ENCODE assay signal across 19 cellular contexts in genomic region chr19:19010551-19010950, GRCh38. TPM values are rescaled to one million over a fixed set of nuclear protein-coding genes. Genes with fewer than 3 reads are reported as not detected.
DNase-seq lines count a peak whose midpoint lies in the region; ATAC-seq and TF ChIP-seq lines count a peak whose summit lies in the region.
"Had no signal": no experiment of that assay in that cellular context is flagged by ENCODE, and none has a peak within 500 bp of the region (broad histone marks: within the 10 kb centered on the region; RNA-seq: fewer than 3 reads in every experiment).

No MANE protein-coding gene starts in this region.

- peaks cover 85% of the 10 kb centered on the region for H3K36me3 Mint-ChIP-seq in CD8-positive, alpha-beta T cell
- H3K36me3 Mint-ChIP-seq in activated T-helper 17 cell treated with anti-CD3 and anti-CD28 coated beads, Interleukin-2, amount 50 U/mL, for 72 hours (ENCODE audit: low read depth): peaks cover 96% of the 10 kb centered on the region
- peaks cover 5 to 57% (median 19%) of the 10 kb centered on the region in 5 donors for H3K36me3 Mint-ChIP-seq in naive thymus-derived CD4-positive, alpha-beta T cell
- peaks cover 40 to 67% of the 10 kb centered on the region in 2 donors for H3K36me3 Mint-ChIP-seq in stimulated activated naive B cell treated with anti-CD40 and anti-IgM and Interleukin-4, amounts not matched to agents 10 μg/mL and 1 μg/mL and 100 μg/mL, for 72 hours

- peaks cover 2% of the 10 kb centered on the region for H3K4me1 Mint-ChIP-seq in CD8-positive, alpha-beta T cell (ENCODE audit: low read depth)
- H3K4me1 Mint-ChIP-seq in activated T-helper 17 cell treated with anti-CD3 and anti-CD28 coated beads, Interleukin-2, amount 50 U/mL, for 72 hours: peaks cover 4% of the 10 kb centered on the region
- peaks cover 0 to 1% (median 0%) of the 10 kb centered on the region in 7 donors for H3K4me1 Mint-ChIP-seq in naive thymus-derived CD4-positive, alpha-beta T cell
- peaks cover 0 to 5% of the 10 kb centered on the region in 2 donors for H3K4me1 Mint-ChIP-seq in stimulated activated naive B cell treated with anti-CD40 and anti-IgM and Interleukin-4, amounts not matched to agents 10 μg/mL and 1 μg/mL and 100 μg/mL, for 72 hours
- H3K4me1 Mint-ChIP-seq: GM23338 had no signal

- no peak overlapping the region for H3K27ac ChIP-seq in CD8-positive, alpha-beta T cell (ENCODE audit: low read depth, low read length)
- no peak overlapping the region for H3K27ac ChIP-seq in naive thymus-derived CD4-positive, alpha-beta T cell (ENCODE audit: low read depth, low read length)
- H3K27ac ChIP-seq: 22Rv1, A549, C4-2B had no signal

- no peaks in the 10 kb centered on the region for H3K27me3 Mint-ChIP-seq in CD8-positive, alpha-beta T cell (ENCODE audit: low read depth)
- H3K27me3 Mint-ChIP-seq in activated T-helper 17 cell treated with anti-CD3 and anti-CD28 coated beads, Interleukin-2, amount 50 U/mL, for 72 hours: no peaks in the 10 kb centered on the region
- H3K27me3 Mint-ChIP-seq in naive thymus-derived CD4-positive, alpha-beta T cell: no peaks in the 10 kb centered on the region
- H3K27me3 Mint-ChIP-seq in stimulated activated naive B cell treated with anti-CD40 and anti-IgM and Interleukin-4, amounts not matched to agents 10 μg/mL and 1 μg/mL and 100 μg/mL, for 72 hours: no peaks in the 10 kb centered on the region
- H3K27me3 Mint-ChIP-seq: CD4-positive, alpha-beta T cell had no signal

- H3K27ac Mint-ChIP-seq in CD8-positive, alpha-beta T cell: peak overlapping the region; percentile 11
- peak overlapping the region; percentile 10 for H3K27ac Mint-ChIP-seq in activated T-helper 17 cell treated with anti-CD3 and anti-CD28 coated beads, Interleukin-2, amount 50 U/mL, for 72 hours
- H3K27ac Mint-ChIP-seq in naive thymus-derived CD4-positive, alpha-beta T cell: no peak overlapping the region
- no peak overlapping the region for H3K27ac Mint-ChIP-seq in stimulated activated naive B cell treated with anti-CD40 and anti-IgM and Interleukin-4, amounts not matched to agents 10 μg/mL and 1 μg/mL and 100 μg/mL, for 72 hours
- H3K27ac Mint-ChIP-seq: CD4-positive, alpha-beta T cell; GM23338 had no signal

- peaks cover 41% of the 10 kb centered on the region for H3K36me3 ChIP-seq in CD8-positive, alpha-beta T cell (ENCODE audit: insufficient read depth, low read length)
- H3K36me3 ChIP-seq in naive thymus-derived CD4-positive, alpha-beta T cell (ENCODE audit: control insufficient read depth in 2 of 3, insufficient read depth in 3 of 3, low read length in 3 of 3): peaks cover 0 to 75% (median 8%) of the 10 kb centered on the region in 3 experiments
- peaks cover 10% of the 10 kb centered on the region for H3K36me3 ChIP-seq in mucosa of descending colon (ENCODE audit: low read depth)

- intact Hi-C loops in CD8-positive, alpha-beta T cell (cut with DNase I, micrococcal nuclease): no loop called here
- intact Hi-C loops in naive thymus-derived CD4-positive, alpha-beta T cell (cut with micrococcal nuclease): no loop called here
- intact Hi-C loops in mucosa of descending colon (cut with DNase I, micrococcal nuclease): no loop called here

- H3K9me3 Mint-ChIP-seq in CD8-positive, alpha-beta T cell: no peaks in the 10 kb centered on the region
- no peaks in the 10 kb centered on the region for H3K9me3 Mint-ChIP-seq in activated T-helper 17 cell treated with anti-CD3 and anti-CD28 coated beads, Interleukin-2, amount 50 U/mL, for 72 hours
- H3K9me3 Mint-ChIP-seq in naive thymus-derived CD4-positive, alpha-beta T cell: peaks cover 0 to 2% (median 0%) of the 10 kb centered on the region in 11 donors
- no peaks in the 10 kb centered on the region for H3K9me3 Mint-ChIP-seq in stimulated activated naive B cell treated with anti-CD40 and anti-IgM and Interleukin-4, amounts not matched to agents 10 μg/mL and 1 μg/mL and 100 μg/mL, for 72 hours
- H3K9me3 Mint-ChIP-seq: CD4-positive, alpha-beta T cell; GM23338 had no signal

- H3K27me3 ChIP-seq in CD8-positive, alpha-beta T cell (ENCODE audit: insufficient read depth, low read length): no peaks in the 10 kb centered on the region
- H3K27me3 ChIP-seq in naive thymus-derived CD4-positive, alpha-beta T cell (ENCODE audit: control insufficient read depth in 2 of 2, insufficient read depth in 2 of 2, low read length in 2 of 2): no peaks in the 10 kb centered on the region

- no peak for TF ChIP-seq CTCF in CD8-positive, alpha-beta T cell (IDR thresholded peaks at IDR 0.05)
- no peak for TF ChIP-seq CTCF in mucosa of descending colon (IDR thresholded peaks at IDR 0.05)

- ATAC-seq in CD8-positive, alpha-beta T cell: peak; percentile 54
- ATAC-seq in activated T-helper 17 cell treated with anti-CD3 and anti-CD28 coated beads, Interleukin-2, amount 50 U/mL, for 72 hours (replicated peaks): no peak
- peak; percentile 42 for ATAC-seq in naive thymus-derived CD4-positive, alpha-beta T cell
- ATAC-seq in stimulated activated naive B cell treated with anti-CD40 and anti-IgM and Interleukin-4, amounts not matched to agents 10 μg/mL and 1 μg/mL and 100 μg/mL, for 72 hours (replicated peaks): no peak
- no peak for ATAC-seq in mucosa of descending colon
- ATAC-seq: A549, GM23338, HCT116 had no signal

- H3K4me3 Mint-ChIP-seq in CD8-positive, alpha-beta T cell: no peak overlapping the region
- H3K4me3 Mint-ChIP-seq in activated T-helper 17 cell treated with anti-CD3 and anti-CD28 coated beads, Interleukin-2, amount 50 U/mL, for 72 hours: no peak overlapping the region
- no peak overlapping the region for H3K4me3 Mint-ChIP-seq in naive thymus-derived CD4-positive, alpha-beta T cell
- H3K4me3 Mint-ChIP-seq in stimulated activated naive B cell treated with anti-CD40 and anti-IgM and Interleukin-4, amounts not matched to agents 10 μg/mL and 1 μg/mL and 100 μg/mL, for 72 hours: no peak overlapping the region
- H3K4me3 Mint-ChIP-seq: CD4-positive, alpha-beta T cell; GM23338 had no signal

- POLR2A ChIA-PET in CD8-positive, alpha-beta T cell (lab: Charles Lee): no interaction called here
- POLR2A ChIA-PET in naive thymus-derived CD4-positive, alpha-beta T cell (lab: Charles Lee): no interaction called here

- no peaks in the 10 kb centered on the region for H3K4me1 ChIP-seq in CD8-positive, alpha-beta T cell (ENCODE audit: insufficient read depth, low read length)
- H3K4me1 ChIP-seq in naive thymus-derived CD4-positive, alpha-beta T cell (ENCODE audit: control insufficient read depth in 2 of 2, insufficient read depth in 2 of 2, low read length in 2 of 2): no peaks in the 10 kb centered on the region
- no peaks in the 10 kb centered on the region for H3K4me1 ChIP-seq in mucosa of descending colon (ENCODE audit: low read depth)
- H3K4me1 ChIP-seq: A549 had no signal

- DNase-seq in NK-92 treated with Interleukin-12 subunit alpha and Interleukin-12 subunit beta, amount 100 ng/mL, for 24 hours (lab: John Stamatoyannopoulos, UW): peak; percentile 63
- DNase-seq in NK-92 (lab: John Stamatoyannopoulos, UW; ENCODE audit: unreplicated experiment) (no peak), mucosa of descending colon (no peak), epidermal melanocyte (ENCODE audit: insufficient read length, low spot score) (no peak)
- DNase-seq in CD8-positive, alpha-beta T cell: peak in 2 of 7 experiments; percentile 20 to 33
- DNase-seq in naive thymus-derived CD4-positive, alpha-beta T cell: no peak
- DNase-seq in stimulated activated naive B cell treated with anti-CD40 and anti-IgM and Interleukin-4, amounts not matched to agents 10 μg/mL and 1 μg/mL and 100 μg/mL, for 72 hours: no peak
- DNase-seq: AML-193; Calu3; CD4-positive, alpha-beta T cell; DMS79 treated with DMSO at 0.1 percent for 48 hours; GF-D8; H7 had no signal

- no peak overlapping the region for H3K4me3 ChIP-seq in CD8-positive, alpha-beta T cell (ENCODE audit: low read depth, low read length)
- H3K4me3 ChIP-seq in naive thymus-derived CD4-positive, alpha-beta T cell (ENCODE audit: low read length): no peak overlapping the region
- no peak overlapping the region for H3K4me3 ChIP-seq in mucosa of descending colon
- H3K4me3 ChIP-seq: A549, GM23338 had no signal

- H3K9me3 ChIP-seq in CD8-positive, alpha-beta T cell (ENCODE audit: low read length): no peaks in the 10 kb centered on the region
- H3K9me3 ChIP-seq in naive thymus-derived CD4-positive, alpha-beta T cell (ENCODE audit: control insufficient read depth in 2 of 3, low read length in 3 of 3): no peaks in the 10 kb centered on the region
- H3K9me3 ChIP-seq in mucosa of descending colon: no peaks in the 10 kb centered on the region
- H3K9me3 ChIP-seq: A549 had no signal

- CTCF ChIA-PET in CD8-positive, alpha-beta T cell (lab: Charles Lee): no interaction called here
- CTCF ChIA-PET in naive thymus-derived CD4-positive, alpha-beta T cell (lab: Charles Lee): no interaction called here

RNA-seq across cellular contexts. Expression of gene SUGP2, which starts 22.8 kb away (rescaled TPM):
- total RNA-seq in CD8-positive, alpha-beta T cell: 10 to 100 TPM; 85.4 to 90.8 TPM
- 100 to 1,000 TPM; 120 to 128 TPM for total RNA-seq in activated T-helper 17 cell treated with anti-CD3 and anti-CD28 coated beads, Interleukin-2, amount 50 U/mL, for 72 hours
- total RNA-seq in naive thymus-derived CD4-positive, alpha-beta T cell: 100 to 1,000 TPM; 116 to 145 (median 129) TPM
- polyA plus RNA-seq in naive thymus-derived CD4-positive, alpha-beta T cell: 10 to 100 TPM in 1 of 2 donors, 1 to 10 TPM in 1; 9.3 to 15.0 TPM
- total RNA-seq in mucosa of descending colon: 10 to 100 TPM; 65.4 to 93.4 (median 69.8) TPM

RNA-seq across cellular contexts. Expression of gene ARMC6, which starts 22.9 kb away (rescaled TPM):
- total RNA-seq in CD8-positive, alpha-beta T cell: 1 to 10 TPM; 4.6 to 5.3 TPM
- total RNA-seq in activated T-helper 17 cell treated with anti-CD3 and anti-CD28 coated beads, Interleukin-2, amount 50 U/mL, for 72 hours: 10 to 100 TPM; 19.6 to 44.4 TPM
- 10 to 100 TPM; 14.0 to 32.6 (median 15.0) TPM for total RNA-seq in naive thymus-derived CD4-positive, alpha-beta T cell
- polyA plus RNA-seq in naive thymus-derived CD4-positive, alpha-beta T cell: 10 to 100 TPM; 33.1 to 41.9 TPM
- total RNA-seq in mucosa of descending colon: 10 to 100 TPM; 18.4 to 20.0 (median 19.3) TPM

RNA-seq across cellular contexts. Expression of gene SLC25A42, which starts 53.2 kb away (rescaled TPM):
- total RNA-seq in CD8-positive, alpha-beta T cell: 10 to 100 TPM in 1 of 2 experiments, 1 to 10 TPM in 1; 8.3 to 10.6 TPM
- 10 to 100 TPM; 14.1 to 18.5 TPM for total RNA-seq in activated T-helper 17 cell treated with anti-CD3 and anti-CD28 coated beads, Interleukin-2, amount 50 U/mL, for 72 hours
- 10 to 100 TPM; 19.0 to 36.1 (median 21.6) TPM for total RNA-seq in naive thymus-derived CD4-positive, alpha-beta T cell
- polyA plus RNA-seq in naive thymus-derived CD4-positive, alpha-beta T cell: 10 to 100 TPM in 1 of 2 donors, 1 to 10 TPM in 1; 8.2 to 19.6 TPM
- total RNA-seq in mucosa of descending colon: 10 to 100 TPM in 1 of 3 donors, 1 to 10 TPM in 2; 9.4 to 11.7 (median 9.8) TPM

Comparison
In these comparisons a context has a peak if more than half of its experiments do, and no peak if none do; other contexts are left out.
1. ATAC-seq: peak in CD8-positive, alpha-beta T cell (single experiment) and naive thymus-derived CD4-positive, alpha-beta T cell (single experiment); none in activated T-helper 17 cell treated with anti-CD3 and anti-CD28 coated beads, Interleukin-2, amount 50 U/mL, for 72 hours (single experiment), stimulated activated naive B cell treated with anti-CD40 and anti-IgM and Interleukin-4, amounts not matched to agents 10 μg/mL and 1 μg/mL and 100 μg/mL, for 72 hours (0 of 2) and mucosa of descending colon (single experiment).
2. H3K27ac Mint-ChIP-seq: peak in CD8-positive, alpha-beta T cell (single experiment) and activated T-helper 17 cell treated with anti-CD3 and anti-CD28 coated beads, Interleukin-2, amount 50 U/mL, for 72 hours (single experiment); none in naive thymus-derived CD4-positive, alpha-beta T cell (0 of 9) and stimulated activated naive B cell treated with anti-CD40 and anti-IgM and Interleukin-4, amounts not matched to agents 10 μg/mL and 1 μg/mL and 100 μg/mL, for 72 hours (single experiment).